ENCODE assay signal across 8 cellular contexts in genomic region chr1:201480231-201481003, GRCh38. TPM values are rescaled to one million over a fixed set of nuclear protein-coding genes. Genes with fewer than 3 reads are reported as not detected.
DNase-seq lines count a peak whose midpoint lies in the region; ATAC-seq and TF ChIP-seq lines count a peak whose summit lies in the region.

No MANE protein-coding gene starts in this region.

- peak overlapping the region; percentile 55 for H3K4me2 ChIP-seq in trophoblast cell (ENCODE audit: low read length)

- no peak overlapping the region for H3K23ac ChIP-seq in trophoblast cell (ENCODE audit: low read length)

- H3K9me3 ChIP-seq in HUES64 (ENCODE audit: insufficient read depth, low read depth, low read length) (no peaks in the 10 kb centered on the region), Panc1 (ENCODE audit: control insufficient read depth, insufficient read depth, low read depth, low read length) (no peaks in the 10 kb centered on the region), trophoblast cell (ENCODE audit: insufficient read depth, low read depth, low read length) (no peaks in the 10 kb centered on the region)

- no peak overlapping the region for H3K4ac ChIP-seq in trophoblast cell (ENCODE audit: low read depth, low read length)

- no peak overlapping the region for H2BK120ac ChIP-seq in trophoblast cell (ENCODE audit: insufficient read depth, low read length, poor library complexity)

- H2BK12ac ChIP-seq in trophoblast cell (ENCODE audit: low read length), result no peak overlapping the region

- H3K4me3 ChIP-seq in HUES64 (ENCODE audit: low read length) (peak overlapping the region; percentile 52), Panc1 (ENCODE audit: low read depth in 2 of 2, low read length in 2 of 2) (peak overlapping the region; percentile 40 to 53), trophoblast cell (ENCODE audit: low read depth, low read length) (no peak overlapping the region)

- DNase-seq in COR-L47 (lab: John Stamatoyannopoulos, UW) (peak; percentile 70), Panc1 (ENCODE audit: low read depth, low spot score) (no peak), head of caudate nucleus (peak in 39 of 42 donors; percentile 49 to 83 (median 64)), trophoblast cell (peak; percentile 85 to 93), inferior parietal cortex (ENCODE audit: extremely low spot score) (no peak)
- DNase-seq in activated T-helper 9 cell treated with anti-CD3 and anti-CD28 coated beads, Interleukin-2, amount 50 U/mL, for 16 hours (ENCODE audit: low read depth), result peak; percentile 38

- TF ChIP-seq CTCF in Panc1 (IDR thresholded peaks at IDR 0.05), result no peak

- H3K79me1 ChIP-seq in trophoblast cell (ENCODE audit: low read length), result peaks cover 23% of the 10 kb centered on the region

- H3K18ac ChIP-seq in trophoblast cell (ENCODE audit: low read length), result no peak overlapping the region

- H3K79me2 ChIP-seq in trophoblast cell (ENCODE audit: control insufficient read depth, insufficient read depth, low read length, poor library complexity), result no peaks in the 10 kb centered on the region

- H4K8ac ChIP-seq in trophoblast cell (ENCODE audit: low read depth, low read length), result no peak overlapping the region

- no TSS peak for BruUV-seq in Panc1 (replicated peaks; lab: Mats Ljungman, UMichigan)

- WGBS in HUES64, result 2% methylated on average over 37 of the region's 37 CpGs
- WGBS in trophoblast cell (ENCODE audit: extremely low coverage, insufficient coverage, insufficient read length), result no CpG with 5 or more reads among the region's 37 CpGs

- no peak overlapping the region for H3K14ac ChIP-seq in trophoblast cell (ENCODE audit: low read length)

- in situ Hi-C loops in Panc1 (cut with HindIII; ENCODE audit: low pct_unique_long_range_greater_than_20kb, low sequenced_read_pairs), result no loop called here

- POLR2A ChIA-PET in Panc1 (lab: Charles Lee), result interaction anchor here (0.6 kb wide), 1 partner anchor 18 kb away, joined by 3 read pairs; no protein-coding TSS in a partner anchor

- H3K4me1 ChIP-seq in HUES64 (ENCODE audit: insufficient read depth, low read length) (peaks cover 4% of the 10 kb centered on the region; the same call in 1 of the 2 replicates), Panc1 (ENCODE audit: control insufficient read depth, insufficient read depth, low read length) (peaks cover 14% of the 10 kb centered on the region), trophoblast cell (ENCODE audit: control insufficient read depth in 1 of 2, insufficient read depth in 2 of 2, low read length in 2 of 2) (peaks cover 20 to 22% of the 10 kb centered on the region in 2 experiments)

- peak overlapping the region; percentile 38 for H4K91ac ChIP-seq in trophoblast cell (ENCODE audit: low read depth, low read length)

- intact Hi-C loops in Panc1 (cut with micrococcal nuclease; ENCODE audit: unreplicated experiment) (no loop called here), head of caudate nucleus (cut with DNase I) (no loop called here)

- H2BK5ac ChIP-seq in trophoblast cell (ENCODE audit: low read depth, low read length, poor library complexity), result no peak overlapping the region

- H3K36me3 ChIP-seq in HUES64 (ENCODE audit: insufficient read depth, low read length) (no peaks in the 10 kb centered on the region), Panc1 (ENCODE audit: control insufficient read depth, insufficient read depth, low read length) (no peaks in the 10 kb centered on the region), trophoblast cell (ENCODE audit: control insufficient read depth in 1 of 2, insufficient read depth in 2 of 2, low read length in 2 of 2) (peaks cover 20 to 26% of the 10 kb centered on the region in 2 experiments)

- H2AFZ ChIP-seq in trophoblast cell (ENCODE audit: insufficient read depth, low read length, poor library complexity), result no peak overlapping the region

- H3K27me3 ChIP-seq in HUES64 (ENCODE audit: insufficient read depth, low read length), result peaks cover 24% of the 10 kb centered on the region
- H3K27me3 ChIP-seq in Panc1 (ENCODE audit: control insufficient read depth, insufficient read depth, low read length), result no peaks in the 10 kb centered on the region
- H3K27me3 ChIP-seq in trophoblast cell (ENCODE audit: insufficient read depth, low read length), result no peaks in the 10 kb centered on the region

- H4K12ac ChIP-seq in trophoblast cell (ENCODE audit: low read depth, low read length), result peak overlapping the region; percentile 31

- CTCF ChIA-PET in Panc1 (lab: Charles Lee), result interaction anchor here (0.7 to 3.6 kb wide), 5 partner anchors 12 to 40 kb away, joined by 3 to 110 read pairs (median 5); no protein-coding TSS in a partner anchor

- H2AK5ac ChIP-seq in trophoblast cell (ENCODE audit: low read length), result no peak overlapping the region

- ATAC-seq in GM21367 (IDR thresholded peaks at IDR 0.05; ENCODE audit: unreplicated experiment), result peak; percentile 51
- ATAC-seq in Panc1, result peak; percentile 81

- H3K9ac ChIP-seq in HUES64 (ENCODE audit: low read depth, low read length) (no peak overlapping the region; the same call in 1 of the 2 replicates), trophoblast cell (ENCODE audit: low read length) (no peak overlapping the region)

- H3K27ac ChIP-seq in HUES64 (ENCODE audit: low read depth, low read length) (no peak overlapping the region), Panc1 (ENCODE audit: low read length) (no peak overlapping the region; the same call in 1 of the 2 replicates), trophoblast cell (ENCODE audit: low read depth, low read length) (no peak overlapping the region)

RNA-seq across cellular contexts. Expression of gene PHLDA3, which starts 11.4 kb away (rescaled TPM):
- polyA plus RNA-seq in HUES64 (2013, experiment 1 of 2), result 34.2 TPM
- polyA plus RNA-seq in HUES64 (2013, experiment 2 of 2), result 30.6 TPM
- total RNA-seq in Panc1 (2021; ENCODE audit: unreplicated experiment), result 12.3 TPM
- 11.3 TPM for polyA plus RNA-seq in Panc1 (2012; ENCODE audit: insufficient read length)
- 49.4 and 51.1 TPM in 2 replicates for polyA plus RNA-seq in trophoblast cell (2013)

RNA-seq across cellular contexts. Expression of gene CSRP1, which starts 26.5 kb away (rescaled TPM):
- polyA plus RNA-seq in HUES64 (2013, experiment 1 of 2), result 7.7 TPM
- polyA plus RNA-seq in HUES64 (2013, experiment 2 of 2), result 7.4 TPM
- total RNA-seq in Panc1 (2021; ENCODE audit: unreplicated experiment), result 94.4 TPM
- 136 TPM for polyA plus RNA-seq in Panc1 (2012; ENCODE audit: insufficient read length)
- 326 and 348 TPM in 2 replicates for polyA plus RNA-seq in trophoblast cell (2013)

RNA-seq across cellular contexts. Expression of gene NAV1, which starts 58.5 kb away (rescaled TPM):
- 20.3 TPM for polyA plus RNA-seq in HUES64 (2013, experiment 1 of 2)
- polyA plus RNA-seq in HUES64 (2013, experiment 2 of 2), result 22.3 TPM
- total RNA-seq in Panc1 (2021; ENCODE audit: unreplicated experiment), result 29.0 TPM
- 15.2 TPM for polyA plus RNA-seq in Panc1 (2012; ENCODE audit: insufficient read length)
- 38.9 and 40.5 TPM in 2 replicates for polyA plus RNA-seq in trophoblast cell (2013)

RNA-seq across cellular contexts. Expression of gene TNNI1, which starts 58.9 kb away (rescaled TPM):
- 0.30 TPM for polyA plus RNA-seq in HUES64 (2013, experiment 1 of 2)
- 1.3 TPM for polyA plus RNA-seq in HUES64 (2013, experiment 2 of 2)
- total RNA-seq in Panc1 (2021; ENCODE audit: unreplicated experiment), result not detected
- not detected for polyA plus RNA-seq in Panc1 (2012; ENCODE audit: insufficient read length)
- 0.75 and 0.90 TPM in 2 replicates for polyA plus RNA-seq in trophoblast cell (2013)

Comparison
In these comparisons a context has a peak if more than half of its experiments do, and no peak if none do; other contexts are left out.
1. DNase-seq: peak in COR-L47 (single experiment), activated T-helper 9 cell treated with anti-CD3 and anti-CD28 coated beads, Interleukin-2, amount 50 U/mL, for 16 hours (single experiment), head of caudate nucleus (39 of 42) and trophoblast cell (2 of 2); none in Panc1 (single experiment) and inferior parietal cortex (single experiment).